Comparison of ENCODE assay signal across 8 cellular contexts in the genomic region with DNA sequence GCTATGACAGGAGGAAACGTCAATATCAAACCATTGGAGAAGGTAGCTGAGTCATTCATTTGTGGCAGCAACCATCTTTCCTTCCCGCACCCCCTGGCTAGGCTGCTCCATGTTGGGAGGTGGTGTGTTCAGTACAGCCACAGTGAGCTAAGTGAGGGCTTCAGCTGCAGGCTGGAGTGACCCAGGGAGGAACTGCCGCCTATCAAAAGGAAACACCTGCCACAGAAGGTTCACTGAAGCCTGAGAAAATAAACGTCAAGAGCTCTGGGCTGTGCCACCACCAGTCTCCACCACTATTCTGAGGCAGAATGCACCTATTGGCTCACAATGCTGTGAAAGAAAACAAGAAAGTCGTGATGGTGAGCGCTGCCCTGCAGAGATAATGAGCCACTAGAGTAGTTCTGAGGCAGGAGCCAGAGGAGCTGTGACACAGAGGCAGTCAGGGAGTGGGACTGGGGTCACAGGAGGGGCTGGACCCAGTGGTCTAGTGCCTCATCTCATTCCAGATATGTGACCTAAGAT.
DNase-seq lines count a peak whose midpoint lies in the region; ATAC-seq and TF ChIP-seq lines count a peak whose summit lies in the region.

No MANE protein-coding gene starts in this region.

- ATAC-seq in GM21515 (IDR thresholded peaks at IDR 0.05; ENCODE audit: unreplicated experiment): peak; percentile 57
- ATAC-seq in stimulated activated naive CD8-positive, alpha-beta T cell treated with anti-CD3 and anti-CD28 coated beads, Interleukin-15, amount 100 ng/mL, for 72 hours: peak; percentile 57

- H3K9me3 ChIP-seq in KOPT-K1 (ENCODE audit: insufficient read depth, low read length, poor library complexity, severe bottlenecking): no peaks in the 10 kb centered on the region

- H3K27me3 Mint-ChIP-seq in stimulated activated naive CD8-positive, alpha-beta T cell treated with anti-CD3 and anti-CD28 coated beads, Interleukin-15, amount 100 ng/mL, for 72 hours: no peaks in the 10 kb centered on the region

- H3K36me3 ChIP-seq in KOPT-K1 (ENCODE audit: insufficient read depth, low read length): peaks cover 11% of the 10 kb centered on the region

- TF ChIP-seq POLR2A in erythroblast (IDR thresholded peaks at IDR 0.05; ENCODE audit: low read length): peak; percentile 81

- H3K4me1 Mint-ChIP-seq in stimulated activated naive CD8-positive, alpha-beta T cell treated with anti-CD3 and anti-CD28 coated beads, Interleukin-15, amount 100 ng/mL, for 72 hours: peaks cover 81% of the 10 kb centered on the region

- H3K27ac ChIP-seq in KOPT-K1 (ENCODE audit: low read depth, low read length, poor library complexity, severe bottlenecking): peak overlapping the region; percentile 99

- H3K9me3 Mint-ChIP-seq in stimulated activated naive CD8-positive, alpha-beta T cell treated with anti-CD3 and anti-CD28 coated beads, Interleukin-15, amount 100 ng/mL, for 72 hours: peaks cover 8 to 9% of the 10 kb centered on the region in 2 donors

- peak overlapping the region; percentile 99 to 100 for H3K27ac Mint-ChIP-seq in stimulated activated naive CD8-positive, alpha-beta T cell treated with anti-CD3 and anti-CD28 coated beads, Interleukin-15, amount 100 ng/mL, for 72 hours

- peak; percentile 29 for DNase-seq in activated CD4-positive, CD25-positive, alpha-beta regulatory T cell treated with anti-CD3 and anti-CD28 coated beads, Interleukin-2, amount 50 U/mL, for 16 hours (ENCODE audit: low read depth, low spot score)
- DNase-seq in erythroblast (lab: John Stamatoyannopoulos, UW) (peak; percentile 69 to 88), islet precursor cell (no peak), NOMO-1 (lab: John Stamatoyannopoulos, UW; ENCODE audit: unreplicated experiment in 2 of 2) (no peak)
- DNase-seq in stimulated activated naive CD8-positive, alpha-beta T cell treated with anti-CD3 and anti-CD28 coated beads, Interleukin-15, amount 100 ng/mL, for 72 hours: peak; percentile 38 to 57

- H3K4me3 Mint-ChIP-seq in stimulated activated naive CD8-positive, alpha-beta T cell treated with anti-CD3 and anti-CD28 coated beads, Interleukin-15, amount 100 ng/mL, for 72 hours: peak overlapping the region; percentile 93 to 99

- peak overlapping the region; percentile 51 for H3K4me3 ChIP-seq in GM08714 (ENCODE audit: low read length)

Comparison
In these comparisons a context has a peak if more than half of its experiments do, and no peak if none do; other contexts are left out.
1. DNase-seq: peak in activated CD4-positive, CD25-positive, alpha-beta regulatory T cell treated with anti-CD3 and anti-CD28 coated beads, Interleukin-2, amount 50 U/mL, for 16 hours (single experiment), erythroblast (2 of 2) and stimulated activated naive CD8-positive, alpha-beta T cell treated with anti-CD3 and anti-CD28 coated beads, Interleukin-15, amount 100 ng/mL, for 72 hours (2 of 2); none in islet precursor cell (single experiment) and NOMO-1 (0 of 2).